1 cellular context compared by ENCODE assay signal in genomic region chr15:52256366-52256765, GRCh38.
TF ChIP-seq lines count a peak whose summit lies in the region.

No MANE protein-coding gene starts in this region.

TF ChIP-seq in GM12878, 131 proteins besides CTCF, POLR2A, EP300 and RAD21 (continued from another document):
- TF ChIP-seq, protein P1, sequence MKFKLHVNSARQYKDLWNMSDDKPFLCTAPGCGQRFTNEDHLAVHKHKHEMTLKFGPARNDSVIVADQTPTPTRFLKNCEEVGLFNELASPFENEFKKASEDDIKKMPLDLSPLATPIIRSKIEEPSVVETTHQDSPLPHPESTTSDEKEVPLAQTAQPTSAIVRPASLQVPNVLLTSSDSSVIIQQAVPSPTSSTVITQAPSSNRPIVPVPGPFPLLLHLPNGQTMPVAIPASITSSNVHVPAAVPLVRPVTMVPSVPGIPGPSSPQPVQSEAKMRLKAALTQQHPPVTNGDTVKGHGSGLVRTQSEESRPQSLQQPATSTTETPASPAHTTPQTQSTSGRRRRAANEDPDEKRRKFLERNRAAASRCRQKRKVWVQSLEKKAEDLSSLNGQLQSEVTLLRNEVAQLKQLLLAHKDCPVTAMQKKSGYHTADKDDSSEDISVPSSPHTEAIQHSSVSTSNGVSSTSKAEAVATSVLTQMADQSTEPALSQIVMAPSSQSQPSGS (IDR thresholded peaks at IDR 0.05; ENCODE audit: low read length) = 0 out of 2 replicates have a peak, but pooled peaks have one; percentile 17
- TF ChIP-seq, protein P2, sequence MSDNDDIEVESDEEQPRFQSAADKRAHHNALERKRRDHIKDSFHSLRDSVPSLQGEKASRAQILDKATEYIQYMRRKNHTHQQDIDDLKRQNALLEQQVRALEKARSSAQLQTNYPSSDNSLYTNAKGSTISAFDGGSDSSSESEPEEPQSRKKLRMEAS (IDR thresholded peaks at IDR 0.05; ENCODE audit: low read depth, low read length) = no peak
- TF ChIP-seq IKZF2 (IDR thresholded peaks at IDR 0.05) = no peak
- no peak for TF ChIP-seq NFYA (IDR thresholded peaks at IDR 0.05; ENCODE audit: borderline replicate concordance, low read depth, low read length)
- no peak for TF ChIP-seq ZBTB40 (IDR thresholded peaks at IDR 0.05; ENCODE audit: borderline replicate concordance)
- no peak for TF ChIP-seq NFIC (IDR thresholded peaks at IDR 0.05; ENCODE audit: low read depth, low read length)
- TF ChIP-seq PML (IDR thresholded peaks at IDR 0.05; ENCODE audit: low read length) = no peak
- TF ChIP-seq BHLHE40 (IDR thresholded peaks at IDR 0.05; ENCODE audit: borderline replicate concordance in 1 of 2, low read depth in 2 of 2, low read length in 1 of 2) = peak; percentile 7 to 43; a peak in 1 of 4 replicates
- TF ChIP-seq IKZF1 (conservative IDR thresholded peaks at IDR 0.05) = 0 out of 2 replicates have a peak, but pooled peaks have one; percentile 2
- TF ChIP-seq ZNF207 (IDR thresholded peaks at IDR 0.05; ENCODE audit: borderline replicate concordance) = 0 out of 2 replicates have a peak, but pooled peaks have one; percentile 30
- peak; percentile 66; the same call in 1 of the 2 replicates for TF ChIP-seq WRNIP1 (IDR thresholded peaks at IDR 0.05; ENCODE audit: borderline replicate concordance, low read depth, low read length)
- no peak for TF ChIP-seq SMAD1 (IDR thresholded peaks at IDR 0.05; ENCODE audit: low read depth, partially characterized antibody)
- TF ChIP-seq POU2F2 (IDR thresholded peaks at IDR 0.05; ENCODE audit: borderline replicate concordance, low read depth, low read length) = peak; percentile 66; the same call in 2 of the 3 replicates
- TF ChIP-seq KAT2A (conservative IDR thresholded peaks at IDR 0.05; ENCODE audit: control insufficient read depth, low read depth, low read length) = no peak
- TF ChIP-seq DPF2 (IDR thresholded peaks at IDR 0.05) = no peak
- TF ChIP-seq TCF7 (IDR thresholded peaks at IDR 0.05; ENCODE audit: borderline replicate concordance) = no peak
- peak; percentile 37; the same call in 1 of the 2 replicates for TF ChIP-seq YY1 (IDR thresholded peaks at IDR 0.05; ENCODE audit: low read depth, low read length)
- peak; percentile 79; the same call in 1 of the 2 replicates for TF ChIP-seq RB1 (IDR thresholded peaks at IDR 0.05; ENCODE audit: borderline replicate concordance)
- TF ChIP-seq CEBPB (IDR thresholded peaks at IDR 0.05; ENCODE audit: borderline replicate concordance in 1 of 2, low read depth in 2 of 2, low read length in 2 of 2) = no peak
- no peak for TF ChIP-seq POLR2AphosphoS2 (IDR thresholded peaks at IDR 0.05; ENCODE audit: low read depth, low read length)
- peak; percentile 51 for TF ChIP-seq NR2F1 (conservative IDR thresholded peaks at IDR 0.05)
- TF ChIP-seq RUNX3 (IDR thresholded peaks at IDR 0.05; ENCODE audit: low read length) = peak; percentile 60
- TF ChIP-seq CBX3 (IDR thresholded peaks at IDR 0.05; ENCODE audit: borderline replicate concordance, low read depth) = no peak
- TF ChIP-seq EGR1 (IDR thresholded peaks at IDR 0.05; ENCODE audit: borderline replicate concordance in 1 of 2, low read depth in 2 of 2, low read length in 2 of 2) = no peak
- TF ChIP-seq E2F8 (IDR thresholded peaks at IDR 0.05; ENCODE audit: low read depth, partially characterized antibody) = no peak
- no peak for TF ChIP-seq BACH1 (IDR thresholded peaks at IDR 0.05; ENCODE audit: borderline replicate concordance)
- no peak for TF ChIP-seq ATF7 (IDR thresholded peaks at IDR 0.05; ENCODE audit: low read depth)
- TF ChIP-seq NR2C2 (IDR thresholded peaks at IDR 0.05; ENCODE audit: borderline replicate concordance, control insufficient read depth, insufficient read length, low read depth) = no peak
- TF ChIP-seq BCL11A (IDR thresholded peaks at IDR 0.05; ENCODE audit: low read depth, low read length) = no peak
- TF ChIP-seq HCFC1 (IDR thresholded peaks at IDR 0.05; ENCODE audit: low read length) = no peak
- TF ChIP-seq, protein P3, sequence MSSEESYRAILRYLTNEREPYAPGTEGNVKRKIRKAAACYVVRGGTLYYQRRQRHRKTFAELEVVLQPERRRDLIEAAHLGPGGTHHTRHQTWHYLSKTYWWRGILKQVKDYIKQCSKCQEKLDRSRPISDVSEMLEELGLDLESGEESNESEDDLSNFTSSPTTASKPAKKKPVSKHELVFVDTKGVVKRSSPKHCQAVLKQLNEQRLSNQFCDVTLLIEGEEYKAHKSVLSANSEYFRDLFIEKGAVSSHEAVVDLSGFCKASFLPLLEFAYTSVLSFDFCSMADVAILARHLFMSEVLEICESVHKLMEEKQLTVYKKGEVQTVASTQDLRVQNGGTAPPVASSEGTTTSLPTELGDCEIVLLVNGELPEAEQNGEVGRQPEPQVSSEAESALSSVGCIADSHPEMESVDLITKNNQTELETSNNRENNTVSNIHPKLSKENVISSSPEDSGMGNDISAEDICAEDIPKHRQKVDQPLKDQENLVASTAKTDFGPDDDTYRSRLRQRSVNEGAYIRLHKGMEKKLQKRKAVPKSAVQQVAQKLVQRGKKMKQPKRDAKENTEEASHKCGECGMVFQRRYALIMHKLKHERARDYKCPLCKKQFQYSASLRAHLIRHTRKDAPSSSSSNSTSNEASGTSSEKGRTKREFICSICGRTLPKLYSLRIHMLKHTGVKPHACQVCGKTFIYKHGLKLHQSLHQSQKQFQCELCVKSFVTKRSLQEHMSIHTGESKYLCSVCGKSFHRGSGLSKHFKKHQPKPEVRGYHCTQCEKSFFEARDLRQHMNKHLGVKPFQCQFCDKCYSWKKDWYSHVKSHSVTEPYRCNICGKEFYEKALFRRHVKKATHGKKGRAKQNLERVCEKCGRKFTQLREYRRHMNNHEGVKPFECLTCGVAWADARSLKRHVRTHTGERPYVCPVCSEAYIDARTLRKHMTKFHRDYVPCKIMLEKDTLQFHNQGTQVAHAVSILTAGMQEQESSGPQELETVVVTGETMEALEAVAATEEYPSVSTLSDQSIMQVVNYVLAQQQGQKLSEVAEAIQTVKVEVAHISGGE (CRISPR knock-in tag; IDR thresholded peaks at IDR 0.05) = no peak
- TF ChIP-seq NBN (IDR thresholded peaks at IDR 0.05) = peak; percentile 33; the same call in 1 of the 2 replicates
